8 cellular contexts compared by ENCODE assay signal in genomic region chr3:181265750-181266333, GRCh38.
DNase-seq lines count a peak whose midpoint lies in the region; ATAC-seq and TF ChIP-seq lines count a peak whose summit lies in the region.

No MANE protein-coding gene starts in this region.

- no peaks in the 10 kb centered on the region for H3K9me2 ChIP-seq in Loucy (replicated peaks; ENCODE audit: low read depth, low read length)

- no peaks in the 10 kb centered on the region for H3K9me3 ChIP-seq in Loucy (ENCODE audit: insufficient read depth, low read depth, low read length)

- DNase-seq in choroid plexus epithelial cell (ENCODE audit: low read depth) (peak; percentile 35), GM13977 (ENCODE audit: low spot score) (no peak), cerebellar cortex (ENCODE audit: low spot score) (no peak), sciatic nerve (ENCODE audit: low spot score) (no peak)
- no peak for DNase-seq in activated CD4-positive, CD25-positive, alpha-beta regulatory T cell (lab: John Stamatoyannopoulos, UW)

- no peaks in the 10 kb centered on the region for H3K4me1 ChIP-seq in Loucy (ENCODE audit: insufficient read depth, low read length, poor library complexity, severe bottlenecking)

- H3K36me3 ChIP-seq in Loucy (ENCODE audit: insufficient read depth, low read length): no peaks in the 10 kb centered on the region

- intact Hi-C loops in sciatic nerve (cut with DNase I): no loop called here

- TF ChIP-seq CTCF in Loucy (conservative IDR thresholded peaks at IDR 0.05; ENCODE audit: low read length) (no peak), choroid plexus epithelial cell (conservative IDR thresholded peaks at IDR 0.05; ENCODE audit: low read depth, low read length) (no peak), GM13977 (IDR thresholded peaks at IDR 0.05; ENCODE audit: extremely low read depth, insufficient read depth, missing control alignments) (no peak)

- ATAC-seq in GM18498 (IDR thresholded peaks at IDR 0.05; ENCODE audit: unreplicated experiment) (peak; percentile 96), GM21529 (IDR thresholded peaks at IDR 0.05; ENCODE audit: unreplicated experiment) (peak; percentile 67), sciatic nerve (no peak)

- no peaks in the 10 kb centered on the region for H3F3A ChIP-seq in Loucy (ENCODE audit: low read depth)

- peak overlapping the region; percentile 92 for H3K4me2 ChIP-seq in Loucy (ENCODE audit: low read depth, low read length, poor library complexity, severe bottlenecking)

- H3K4me3 ChIP-seq in Loucy (ENCODE audit: low read length, poor library complexity, severe bottlenecking) (peak overlapping the region; percentile 83), choroid plexus epithelial cell (ENCODE audit: low read depth, low read length) (peak overlapping the region; percentile 39)

- H3K79me2 ChIP-seq in Loucy (ENCODE audit: insufficient read depth, low read length): no peaks in the 10 kb centered on the region

- H4K20me1 ChIP-seq in Loucy (ENCODE audit: insufficient read depth, low read length, poor library complexity, severe bottlenecking): no peaks in the 10 kb centered on the region

- in situ Hi-C loops in GM13977 (cut with MboI; ENCODE audit: low pct_unique_long_range_greater_than_20kb, low sequenced_read_pairs, unreplicated experiment): no loop called here

- no peaks in the 10 kb centered on the region for H3K27me3 ChIP-seq in Loucy (ENCODE audit: insufficient read depth, low read length, poor library complexity, severe bottlenecking)

- H2AFZ ChIP-seq in Loucy (ENCODE audit: low read length): peak overlapping the region; percentile 99

- peak overlapping the region; percentile 70 for H3K9ac ChIP-seq in Loucy (ENCODE audit: low read depth, low read length, poor library complexity, severe bottlenecking)
